Comparison of ENCODE assay signal across 8 cellular contexts in genomic region chr5:78594946-78595921, GRCh38. TPM values are rescaled to one million over a fixed set of nuclear protein-coding genes. Genes with fewer than 3 reads are reported as not detected.
A peak's percentile ranks its signal among the peaks of the same experiment; 100 is the strongest.
DNase-seq lines count a peak whose midpoint lies in the region; ATAC-seq and TF ChIP-seq lines count a peak whose summit lies in the region.

No MANE protein-coding gene starts in this region.

- no peak overlapping the region for H4K12ac ChIP-seq in trophoblast cell (ENCODE audit: low read depth, low read length)

- no peak overlapping the region for H2BK12ac ChIP-seq in trophoblast cell (ENCODE audit: low read length)

- H3K36me3 Mint-ChIP-seq in CD8-positive, alpha-beta T cell = no peaks in the 10 kb centered on the region

- no peak overlapping the region for H4K8ac ChIP-seq in trophoblast cell (ENCODE audit: low read depth, low read length)

- no peak overlapping the region for H3K4me3 Mint-ChIP-seq in CD8-positive, alpha-beta T cell

- peak overlapping the region; percentile 11 for H2BK5ac ChIP-seq in trophoblast cell (ENCODE audit: low read depth, low read length, poor library complexity)

- intact Hi-C loops in CD8-positive, alpha-beta T cell (cut with DNase I, micrococcal nuclease) = no loop called here

- peak; percentile 92 for DNase-seq in DMS53 (lab: John Stamatoyannopoulos, UW)
- peak; percentile 87 for DNase-seq in RKO (ENCODE audit: low spot score)
- peak; percentile 99 for DNase-seq in fibroblast of pulmonary artery (ENCODE audit: low read depth)
- DNase-seq in trophoblast cell = peak; percentile 58 to 68
- no peak for DNase-seq in CD8-positive, alpha-beta T cell
- DNase-seq in islet precursor cell = no peak
- no peak for DNase-seq in NCI-H524 (lab: John Stamatoyannopoulos, UW)
- DNase-seq in mesenteric fat pad (ENCODE audit: low spot score) = no peak

- CTCF ChIA-PET in CD8-positive, alpha-beta T cell (lab: Charles Lee) = no interaction called here

- no peaks in the 10 kb centered on the region for H3K27me3 ChIP-seq in trophoblast cell (ENCODE audit: insufficient read depth, low read length)
- H3K27me3 ChIP-seq in CD8-positive, alpha-beta T cell (ENCODE audit: insufficient read depth, low read length) = no peaks in the 10 kb centered on the region

- H3K9me3 Mint-ChIP-seq in CD8-positive, alpha-beta T cell = no peaks in the 10 kb centered on the region

- H3K9ac ChIP-seq in trophoblast cell (ENCODE audit: low read length) = no peak overlapping the region

- no peak overlapping the region for H3K4me2 ChIP-seq in trophoblast cell (ENCODE audit: low read length)

- H3K79me1 ChIP-seq in trophoblast cell (ENCODE audit: low read length) = peaks cover 6% of the 10 kb centered on the region

- POLR2A ChIA-PET in CD8-positive, alpha-beta T cell (lab: Charles Lee) = no interaction called here

- H3K23ac ChIP-seq in trophoblast cell (ENCODE audit: low read length) = no peak overlapping the region

- no peak overlapping the region for H3K14ac ChIP-seq in trophoblast cell (ENCODE audit: low read length)

- H3K27ac ChIP-seq in trophoblast cell (ENCODE audit: low read depth, low read length) = peak overlapping the region; percentile 29
- H3K27ac ChIP-seq in CD8-positive, alpha-beta T cell (ENCODE audit: low read depth, low read length) = no peak overlapping the region

- no peak overlapping the region for H2AK5ac ChIP-seq in trophoblast cell (ENCODE audit: low read length)

- WGBS in trophoblast cell (ENCODE audit: extremely low coverage, insufficient coverage, insufficient read length) = no CpG with 5 or more reads among the region's 9 CpGs

- H4K91ac ChIP-seq in trophoblast cell (ENCODE audit: low read depth, low read length) = no peak overlapping the region

- H2AFZ ChIP-seq in trophoblast cell (ENCODE audit: insufficient read depth, low read length, poor library complexity) = no peak overlapping the region

- H3K9me3 ChIP-seq in trophoblast cell (ENCODE audit: insufficient read depth, low read depth, low read length) = no peaks in the 10 kb centered on the region
- no peaks in the 10 kb centered on the region for H3K9me3 ChIP-seq in CD8-positive, alpha-beta T cell (ENCODE audit: low read length)

- no peak overlapping the region for H3K27ac Mint-ChIP-seq in CD8-positive, alpha-beta T cell

- H3K36me3 ChIP-seq in trophoblast cell (ENCODE audit: control insufficient read depth in 1 of 2, insufficient read depth in 2 of 2, low read length in 2 of 2) = no peaks in the 10 kb centered on the region
- no peaks in the 10 kb centered on the region for H3K36me3 ChIP-seq in CD8-positive, alpha-beta T cell (ENCODE audit: insufficient read depth, low read length)

- ATAC-seq in CD8-positive, alpha-beta T cell = no peak

- no peak for TF ChIP-seq CTCF in fibroblast of pulmonary artery (IDR thresholded peaks at IDR 0.05; ENCODE audit: low read length, missing control alignments)
- no peak for TF ChIP-seq CTCF in CD8-positive, alpha-beta T cell (IDR thresholded peaks at IDR 0.05)

- no peak overlapping the region for H2BK120ac ChIP-seq in trophoblast cell (ENCODE audit: insufficient read depth, low read length, poor library complexity)

- H3K4ac ChIP-seq in trophoblast cell (ENCODE audit: low read depth, low read length) = no peak overlapping the region

- H3K27me3 Mint-ChIP-seq in CD8-positive, alpha-beta T cell (ENCODE audit: low read depth) = peaks cover 3% of the 10 kb centered on the region

- peaks cover 5% of the 10 kb centered on the region for H3K79me2 ChIP-seq in trophoblast cell (ENCODE audit: control insufficient read depth, insufficient read depth, low read length, poor library complexity)

- no peak overlapping the region for H3K18ac ChIP-seq in trophoblast cell (ENCODE audit: low read length)

- H3K4me3 ChIP-seq in fibroblast of pulmonary artery (replicated peaks; ENCODE audit: low read depth, low read length) (no peak overlapping the region), trophoblast cell (ENCODE audit: low read depth, low read length) (no peak overlapping the region)
- H3K4me3 ChIP-seq in CD8-positive, alpha-beta T cell (ENCODE audit: low read depth, low read length) = no peak overlapping the region

- H3K4me1 ChIP-seq in trophoblast cell (ENCODE audit: control insufficient read depth in 1 of 2, insufficient read depth in 2 of 2, low read length in 2 of 2) = peaks cover 11 to 16% of the 10 kb centered on the region in 2 experiments
- no peaks in the 10 kb centered on the region for H3K4me1 ChIP-seq in CD8-positive, alpha-beta T cell (ENCODE audit: insufficient read depth, low read length)

- H3K4me1 Mint-ChIP-seq in CD8-positive, alpha-beta T cell (ENCODE audit: low read depth) = no peaks in the 10 kb centered on the region

RNA-seq across cellular contexts. Expression of gene LHFPL2, which starts 53.3 kb away (rescaled TPM):
- 27.9 and 29.1 TPM in 2 replicates for polyA plus RNA-seq in trophoblast cell (2013)
- total RNA-seq in CD8-positive, alpha-beta T cell = under 1 TPM; 0.57 to 0.94 TPM
- total RNA-seq in mesenteric fat pad = 76.0 TPM

Comparison
In these comparisons a context has a peak if more than half of its experiments do, and no peak if none do; other contexts are left out.
1. DNase-seq: peak in DMS53 (single experiment), RKO (single experiment), fibroblast of pulmonary artery (single experiment) and trophoblast cell (2 of 2); none in CD8-positive, alpha-beta T cell (0 of 7), islet precursor cell (single experiment), NCI-H524 (0 of 2) and mesenteric fat pad (single experiment).
2. RNA of gene LHFPL2, which starts 53.3 kb away (total RNA-seq): 76.0 TPM in mesenteric fat pad (single experiment); 0.57 to 0.94 TPM in CD8-positive, alpha-beta T cell; every median in the first group is over 10 times any median in the second.